Comparison of ENCODE assay signal across 1 cellular context in genomic region chr9:131635285-131635684, GRCh38.
TF ChIP-seq lines count a peak whose summit lies in the region.

No MANE protein-coding gene starts in this region.

TF ChIP-seq in HepG2, 621 proteins besides CTCF, POLR2A, EP300 and RAD21 (continued from another document):
- TF ChIP-seq ZNF362 (CRISPR knock-in tag; IDR thresholded peaks at IDR 0.05; ENCODE audit: borderline replicate concordance), result peak; percentile 70; the same call in 1 of the 2 replicates
- no peak for TF ChIP-seq SOX13 (IDR thresholded peaks at IDR 0.05)
- TF ChIP-seq SOX13 (CRISPR knock-in tag; conservative IDR thresholded peaks at IDR 0.05 in 1 of 2, IDR thresholded peaks at IDR 0.05 in 1 of 2), result peak in 1 of 2 experiments; percentile 13; a peak in 1 of 4 replicates
- TF ChIP-seq FOXA1 (IDR thresholded peaks at IDR 0.05), result no peak
- TF ChIP-seq FOXA1 (CRISPR knock-in tag; IDR thresholded peaks at IDR 0.05), result peak; percentile 65
- TF ChIP-seq FOSL2 (CRISPR knock-in tag; IDR thresholded peaks at IDR 0.05), result peak; percentile 95
- peak; percentile 61 for TF ChIP-seq ZNF687 (CRISPR knock-in tag; IDR thresholded peaks at IDR 0.05)
- no peak for TF ChIP-seq TEAD3 (CRISPR knock-in tag; optimal IDR thresholded peaks at IDR 0.05; ENCODE audit: borderline replicate concordance)
- TF ChIP-seq STAG1 (CRISPR knock-in tag; IDR thresholded peaks at IDR 0.05), result peak; percentile 40
- peak; percentile 43; the same call in 1 of the 2 replicates for TF ChIP-seq SOX5 (CRISPR knock-in tag; IDR thresholded peaks at IDR 0.05; ENCODE audit: borderline replicate concordance)
- TF ChIP-seq FOSL1 (CRISPR knock-in tag; IDR thresholded peaks at IDR 0.05; ENCODE audit: borderline replicate concordance), result 0 out of 2 replicates have a peak, but pooled peaks have one; percentile 27
- TF ChIP-seq MXI1 (IDR thresholded peaks at IDR 0.05; ENCODE audit: borderline replicate concordance, low read depth, low read length), result peak; percentile 19; the same call in 1 of the 3 replicates
- peak; percentile 69; the same call in 1 of the 2 replicates for TF ChIP-seq ZNF652 (CRISPR knock-in tag; IDR thresholded peaks at IDR 0.05; ENCODE audit: borderline replicate concordance, low read depth)
- TF ChIP-seq FOXP1 (IDR thresholded peaks at IDR 0.05), result no peak
- TF ChIP-seq FOXP1 (CRISPR knock-in tag; IDR thresholded peaks at IDR 0.05), result 0 out of 2 replicates have a peak, but pooled peaks have one; percentile 40
- peak; percentile 62 for TF ChIP-seq SAP130 (CRISPR knock-in tag; IDR thresholded peaks at IDR 0.05; ENCODE audit: low read depth)
- no peak for TF ChIP-seq E2F5 (CRISPR knock-in tag; conservative IDR thresholded peaks at IDR 0.05)
- TF ChIP-seq ZNF263 (CRISPR knock-in tag; IDR thresholded peaks at IDR 0.05), result no peak
- TF ChIP-seq IKZF5 (CRISPR knock-in tag; IDR thresholded peaks at IDR 0.05), result no peak
- 0 out of 2 replicates have a peak, but pooled peaks have one; percentile 27 for TF ChIP-seq JUND (CRISPR knock-in tag; IDR thresholded peaks at IDR 0.05)
- peak; percentile 18; the same call in 1 of the 2 replicates for TF ChIP-seq SALL1 (CRISPR knock-in tag; IDR thresholded peaks at IDR 0.05)
- TF ChIP-seq ZNF782 (CRISPR knock-in tag; IDR thresholded peaks at IDR 0.05; ENCODE audit: borderline replicate concordance), result no peak
- peak; percentile 64 for TF ChIP-seq SP5 (CRISPR knock-in tag; IDR thresholded peaks at IDR 0.05; ENCODE audit: borderline replicate concordance, low read depth)
- TF ChIP-seq FOXA3 (CRISPR knock-in tag; IDR thresholded peaks at IDR 0.05), result peak; percentile 76
- TF ChIP-seq ERF (CRISPR knock-in tag; IDR thresholded peaks at IDR 0.05), result peak; percentile 40; the same call in 1 of the 2 replicates
- TF ChIP-seq GATAD2A (CRISPR knock-in tag; IDR thresholded peaks at IDR 0.05), result peak; percentile 64
- 0 out of 2 replicates have a peak, but pooled peaks have one; percentile 21 for TF ChIP-seq RXRB (CRISPR knock-in tag; IDR thresholded peaks at IDR 0.05; ENCODE audit: borderline replicate concordance)
- TF ChIP-seq HMG20A (CRISPR knock-in tag; IDR thresholded peaks at IDR 0.05; ENCODE audit: borderline replicate concordance), result peak; percentile 36; the same call in 1 of the 2 replicates
- TF ChIP-seq ZNF276 (CRISPR knock-in tag; IDR thresholded peaks at IDR 0.05; ENCODE audit: low read depth), result 0 out of 2 replicates have a peak, but pooled peaks have one; percentile 47
- no peak for TF ChIP-seq HOXA9 (CRISPR knock-in tag; IDR thresholded peaks at IDR 0.05; ENCODE audit: borderline replicate concordance)
- TF ChIP-seq ZNF850 (CRISPR knock-in tag; conservative IDR thresholded peaks at IDR 0.05), result no peak
- TF ChIP-seq ATF3 (CRISPR knock-in tag; IDR thresholded peaks at IDR 0.05), result peak; percentile 16; the same call in 1 of the 2 replicates
- peak; percentile 45; the same call in 1 of the 2 replicates for TF ChIP-seq ELF3 (CRISPR knock-in tag; IDR thresholded peaks at IDR 0.05)
- no peak for TF ChIP-seq GABPA (IDR thresholded peaks at IDR 0.05; ENCODE audit: low read depth, low read length)
- peak; percentile 28; the same call in 1 of the 2 replicates for TF ChIP-seq GABPA (CRISPR knock-in tag; IDR thresholded peaks at IDR 0.05; ENCODE audit: low read depth)
- TF ChIP-seq ZNF281 (CRISPR knock-in tag; IDR thresholded peaks at IDR 0.05; ENCODE audit: borderline replicate concordance), result peak; percentile 22; the same call in 1 of the 2 replicates
- TF ChIP-seq CEBPG (CRISPR knock-in tag; IDR thresholded peaks at IDR 0.05), result peak; percentile 54; the same call in 1 of the 2 replicates
